23 cellular contexts compared by ENCODE assay signal in genomic region chr4:115883251-115883650, GRCh38.
"Had no signal": no experiment of that assay in that cellular context is flagged by ENCODE, and none has a peak within 500 bp of the region (broad histone marks: within the 10 kb centered on the region; RNA-seq: fewer than 3 reads in every experiment).

No MANE protein-coding gene starts in this region.

- H3K9ac ChIP-seq: SK-N-SH had no signal

- H3K27ac ChIP-seq: adrenal gland, coronary artery had no signal

- H3K9me3 ChIP-seq: adrenal gland, SK-N-SH had no signal

- H3K4me3 ChIP-seq: adrenal gland, coronary artery had no signal

- H3K27me3 ChIP-seq: adrenal gland had no signal

- H3K36me3 ChIP-seq: adrenal gland had no signal

- H3K4me2 ChIP-seq: SK-N-SH had no signal

- H3K4me1 ChIP-seq: adrenal gland had no signal

- DNase-seq: activated CD4-positive, alpha-beta T cell treated with anti-CD3 and anti-CD28 coated beads for 4 hours; activated CD8-positive, alpha-beta memory T cell treated with anti-CD3 and anti-CD28 coated beads, Interleukin-2, amount 50 U/mL, for 4 hours; activated CD8-positive, alpha-beta T cell treated with anti-CD3 and anti-CD28 coated beads for 36 hours; activated gamma-delta T cell treated with Interleukin-2 at 50 U/mL for 16 hours; activated naive CD4-positive, alpha-beta T cell treated with anti-CD3 and anti-CD28 coated beads, Interleukin-2, amount 50 U/mL, for 16 hours; activated naive CD8-positive, alpha-beta T cell treated with anti-CD3 and anti-CD28 coated beads, Interleukin-2, amount 10 ng/mL, durations not matched to agents 7 days and 5 days; activated T-cell treated with anti-CD3 and anti-CD28 coated beads, Interleukin-2, amount 50 U/mL, for 72 hours; adrenal gland; anterior cingulate cortex; NCI-H1092 treated with DMSO at 0.1 percent for 48 hours; NCI-H1417 treated with DMSO at 0.1 percent for 48 hours; NCI-H1694 treated with DMSO at 0.1 percent for 48 hours; NCI-H524 treated with DMSO at 0.1 percent for 48 hours; NCI-H774; NK-92 treated with Interleukin-12 subunit alpha and Interleukin-12 subunit beta, amount 100 ng/mL, for 24 hours; OCI-M1; RPMI8226; SK-N-SH; T-helper 1 cell had no signal

- ATAC-seq: activated CD4-positive, CD25-positive, alpha-beta regulatory T cell treated with anti-CD3 and anti-CD28 coated beads, Interleukin-2, amount 50 U/mL, for 24 hours; activated CD8-positive, alpha-beta T cell treated with anti-CD3 and anti-CD28 coated beads for 36 hours; activated T-cell treated with anti-CD3 and anti-CD28 coated beads, Interleukin-2, amount 50 U/mL, for 72 hours; Panc1; Right ventricle myocardium inferior had no signal
